Comparison of ENCODE assay signal across 17 cellular contexts in genomic region chr2:172606285-172606684, GRCh38. TPM values are rescaled to one million over a fixed set of nuclear protein-coding genes. Genes with fewer than 3 reads are reported as not detected.
A peak's percentile ranks its signal among the peaks of the same experiment; 100 is the strongest.
DNase-seq lines count a peak whose midpoint lies in the region; FAIRE-seq and TF ChIP-seq lines count a peak whose summit lies in the region.
"Had no signal": no experiment of that assay in that cellular context is flagged by ENCODE, and none has a peak within 500 bp of the region (broad histone marks: within the 10 kb centered on the region; RNA-seq: fewer than 3 reads in every experiment).

No MANE protein-coding gene starts in this region.

- no peak overlapping the region for H3K9ac ChIP-seq in astrocyte (ENCODE audit: low read length)

- no peak overlapping the region for H3K4me3 Mint-ChIP-seq in astrocyte (ENCODE audit: unreplicated experiment)

- no peaks in the 10 kb centered on the region for H3K27me3 ChIP-seq in astrocyte (ENCODE audit: insufficient read depth, low read length)
- H3K27me3 ChIP-seq in effector memory CD4-positive, alpha-beta T cell (replicated peaks; ENCODE audit: control insufficient read depth, insufficient read depth, low read length, poor library complexity, severe bottlenecking), result no peaks in the 10 kb centered on the region

- H3K4me1 Mint-ChIP-seq in astrocyte (ENCODE audit: low read depth, unreplicated experiment), result peaks cover 3% of the 10 kb centered on the region

- DNase-seq in DMS 273 (lab: John Stamatoyannopoulos, UW; ENCODE audit: unreplicated experiment), result peak; percentile 46
- DNase-seq in DMS 273 treated with DMSO at 0.1 percent for 48 hours (lab: John Stamatoyannopoulos, UW), result no peak
- peak; percentile 78 for DNase-seq in HFF-Myc (ENCODE audit: extremely low read depth, low read depth)
- DNase-seq in astrocyte (ENCODE audit: low read depth), result peak; percentile 11
- peak; percentile 56 to 83 for DNase-seq in foreskin fibroblast
- no peak for DNase-seq in SIG-M5 (lab: John Stamatoyannopoulos, UW)
- DNase-seq in effector memory CD4-positive, alpha-beta T cell, result no peak
- no peak for DNase-seq in COLO668 (lab: John Stamatoyannopoulos, UW; ENCODE audit: unreplicated experiment)
- DNase-seq: KBM-7, NCI-H1417 treated with DMSO at 0.1 percent for 48 hours, NCI-H1930, NCI-H510A, NCI-H774, PC-3 had no signal

- no peaks in the 10 kb centered on the region for H3K9me3 ChIP-seq in astrocyte (ENCODE audit: insufficient read depth, low read depth, low read length)
- no peaks in the 10 kb centered on the region for H3K9me3 ChIP-seq in effector memory CD4-positive, alpha-beta T cell (ENCODE audit: control insufficient read depth, low read length)
- H3K9me3 ChIP-seq: HAP-1 had no signal

- H3K79me2 ChIP-seq in astrocyte (ENCODE audit: insufficient read depth, low read length), result no peaks in the 10 kb centered on the region

- no peak overlapping the region for H2AFZ ChIP-seq in astrocyte (ENCODE audit: low read depth, low read length)

- TF ChIP-seq CTCF in HFF-Myc (IDR thresholded peaks at IDR 0.05; ENCODE audit: low read depth, low read length, missing control alignments) (no peak), astrocyte (IDR thresholded peaks at IDR 0.05; ENCODE audit: insufficient read depth, low read depth, low read length) (no peak), foreskin fibroblast (IDR thresholded peaks at IDR 0.05; ENCODE audit: low read depth, low read length) (no peak)

- H3K36me3 Mint-ChIP-seq in astrocyte (ENCODE audit: low read depth, unreplicated experiment), result peaks cover 20% of the 10 kb centered on the region

- H3K27ac Mint-ChIP-seq in astrocyte (ENCODE audit: unreplicated experiment), result no peak overlapping the region

- no peaks in the 10 kb centered on the region for H3K36me3 ChIP-seq in astrocyte (ENCODE audit: insufficient read depth, low read length)
- H3K36me3 ChIP-seq in effector memory CD4-positive, alpha-beta T cell (ENCODE audit: control insufficient read depth, insufficient read depth, low read length), result peaks cover 20% of the 10 kb centered on the region
- H3K36me3 ChIP-seq: HAP-1 had no signal

- H4K20me1 ChIP-seq in astrocyte (ENCODE audit: insufficient read depth, low read length), result no peaks in the 10 kb centered on the region

- H3K4me1 ChIP-seq in astrocyte (ENCODE audit: insufficient read depth, low read length), result no peaks in the 10 kb centered on the region
- H3K4me1 ChIP-seq in effector memory CD4-positive, alpha-beta T cell (ENCODE audit: control insufficient read depth, insufficient read depth, low read length, poor library complexity, severe bottlenecking), result no peaks in the 10 kb centered on the region
- H3K4me1 ChIP-seq: HAP-1 had no signal

- FAIRE-seq in astrocyte (lab: Jason Lieb, UNC), result no peak

- no peak overlapping the region for H3K4me3 ChIP-seq in HFF-Myc (replicated peaks; ENCODE audit: low read depth, low read length)
- no peak overlapping the region for H3K4me3 ChIP-seq in astrocyte (ENCODE audit: insufficient read depth, low read depth, low read length)
- no peak overlapping the region for H3K4me3 ChIP-seq in foreskin fibroblast (ENCODE audit: low read depth in 1 of 2, low read length in 2 of 2)
- H3K4me3 ChIP-seq in effector memory CD4-positive, alpha-beta T cell (ENCODE audit: insufficient read depth, low read depth, low read length, poor library complexity, severe bottlenecking), result no peak overlapping the region
- H3K4me3 ChIP-seq: HAP-1 had no signal

- H3K9me3 Mint-ChIP-seq in astrocyte (ENCODE audit: unreplicated experiment), result no peaks in the 10 kb centered on the region

- H3K4me2 ChIP-seq in astrocyte (ENCODE audit: low read length), result no peak overlapping the region

- H3K27me3 Mint-ChIP-seq in astrocyte (ENCODE audit: low read depth, unreplicated experiment), result no peaks in the 10 kb centered on the region

- no peak overlapping the region for H3K27ac ChIP-seq in astrocyte (ENCODE audit: low read depth, low read length)
- H3K27ac ChIP-seq in effector memory CD4-positive, alpha-beta T cell (ENCODE audit: insufficient read depth, low read length, poor library complexity, severe bottlenecking), result no peak overlapping the region
- H3K27ac ChIP-seq: 22Rv1, C4-2B had no signal

RNA-seq across cellular contexts. Expression of gene PDK1, which starts 50.4 kb away (rescaled TPM):
- 26.0 and 31.5 TPM in 2 replicates for total RNA-seq in astrocyte

Comparison
In these comparisons a context has a peak if more than half of its experiments do, and no peak if none do; other contexts are left out.
1. DNase-seq: peak in DMS 273 (single experiment), HFF-Myc (single experiment), astrocyte (single experiment) and foreskin fibroblast (2 of 2); none in DMS 273 treated with DMSO at 0.1 percent for 48 hours (single experiment), SIG-M5 (single experiment), effector memory CD4-positive, alpha-beta T cell (0 of 3) and COLO668 (single experiment).